In the genomic region with DNA sequence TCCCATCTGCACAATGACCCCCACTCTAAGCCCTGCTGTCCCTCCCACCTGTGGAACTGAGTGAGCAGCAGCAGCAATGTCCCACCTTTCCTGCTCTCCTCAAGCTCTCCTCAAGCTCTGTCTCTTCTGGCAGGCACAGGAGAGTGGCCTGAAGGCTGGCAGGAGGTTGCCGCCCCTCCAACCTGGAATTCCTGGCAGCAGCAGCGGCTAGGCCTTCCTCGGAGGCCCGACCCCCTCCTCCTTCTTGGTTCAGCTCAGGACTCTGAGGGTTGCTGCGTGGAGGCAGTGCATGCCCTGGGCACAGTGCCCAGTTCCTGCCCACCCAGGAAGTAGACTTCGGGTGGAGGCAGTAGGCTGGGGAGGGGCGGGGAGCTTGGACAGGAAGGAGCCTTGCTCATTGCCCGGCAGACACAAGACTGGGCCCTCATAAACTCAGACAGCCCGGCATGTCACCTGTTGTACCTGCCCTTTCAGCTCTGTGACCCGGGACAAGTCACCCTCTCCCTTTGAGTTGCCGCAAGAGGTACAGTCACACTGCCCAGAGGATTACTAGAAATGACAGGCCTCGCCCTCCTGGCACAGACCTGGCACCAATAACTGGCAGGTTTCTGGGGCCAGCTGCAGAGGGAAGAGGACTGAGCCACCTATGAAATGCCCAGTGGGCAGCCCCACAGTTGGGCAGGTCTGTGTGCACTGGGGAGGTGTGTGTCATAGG, we compare ENCODE assay signal across 11 cellular contexts. TPM values are rescaled to one million over a fixed set of nuclear protein-coding genes. Genes with fewer than 3 reads are reported as not detected.
DNase-seq lines count a peak whose midpoint lies in the region; TF ChIP-seq lines count a peak whose summit lies in the region.
"Had no signal": no experiment of that assay in that cellular context is flagged by ENCODE, and none has a peak within 500 bp of the region (broad histone marks: within the 10 kb centered on the region; RNA-seq: fewer than 3 reads in every experiment).

No MANE protein-coding gene starts in this region.

- H3K9me3 ChIP-seq in stomach: no peaks in the 10 kb centered on the region

- H3K27me3 Mint-ChIP-seq in activated naive CD8-positive, alpha-beta T cell treated with anti-CD3 and anti-CD28 coated beads for 36 hours: no peaks in the 10 kb centered on the region
- H3K27me3 Mint-ChIP-seq: memory B cell had no signal

- 21 to 43% (median 22%) methylated on average over 9 to 12 of the region's 12 CpGs for WGBS in stomach, 5 donors

- intact Hi-C loops in stomach (cut with DNase I; ENCODE audit: low total_unique reads): no loop called here

- H3K27me3 ChIP-seq in stomach: no peaks in the 10 kb centered on the region

- H3K27ac Mint-ChIP-seq in activated naive CD8-positive, alpha-beta T cell treated with anti-CD3 and anti-CD28 coated beads for 36 hours: peak overlapping the region; percentile 48
- H3K27ac Mint-ChIP-seq: memory B cell had no signal

- DNase-seq in SHP77 (lab: John Stamatoyannopoulos, UW) (peak; percentile 25 to 30), SHP77 treated with DMSO at 0.1 percent for 48 hours (lab: John Stamatoyannopoulos, UW) (no peak), kidney tubule cell (ENCODE audit: low spot score) (peak; percentile 84), stomach (peak; percentile 83), HPDE6-E6E7 (ENCODE audit: extremely low spot score) (no peak), hepatic stellate cell (ENCODE audit: low spot score) (no peak), GM03348 (ENCODE audit: low spot score) (no peak)
- DNase-seq in activated naive CD8-positive, alpha-beta T cell treated with anti-CD3 and anti-CD28 coated beads for 36 hours: no peak
- DNase-seq: activated CD4-positive, CD25-positive, alpha-beta regulatory T cell treated with anti-CD3 and anti-CD28 coated beads, Interleukin-2, amount 50 U/mL, for 72 hours; NCI-H187 had no signal

- peak overlapping the region in 2 of 4 donors; percentile 15 to 26 for H3K4me3 ChIP-seq in stomach

- H3K4me1 Mint-ChIP-seq in activated naive CD8-positive, alpha-beta T cell treated with anti-CD3 and anti-CD28 coated beads for 36 hours: peaks cover 35% of the 10 kb centered on the region
- H3K4me1 Mint-ChIP-seq: memory B cell had no signal

- H3K27ac ChIP-seq in stomach: peak overlapping the region in 4 of 5 donors; percentile 0 to 79 (median 70)

- no peak for TF ChIP-seq POLR2A in stomach (IDR thresholded peaks at IDR 0.05)

- peaks cover 38 to 87% (median 59%) of the 10 kb centered on the region in 4 donors for H3K4me1 ChIP-seq in stomach

- no peak for TF ChIP-seq CTCF in stomach (IDR thresholded peaks at IDR 0.05)

- H3K36me3 Mint-ChIP-seq in activated naive CD8-positive, alpha-beta T cell treated with anti-CD3 and anti-CD28 coated beads for 36 hours: peaks cover 3% of the 10 kb centered on the region
- H3K36me3 Mint-ChIP-seq: memory B cell had no signal

- no peak overlapping the region for H3K4me3 Mint-ChIP-seq in activated naive CD8-positive, alpha-beta T cell treated with anti-CD3 and anti-CD28 coated beads for 36 hours
- H3K4me3 Mint-ChIP-seq: memory B cell had no signal

- TF ChIP-seq EP300 in stomach (IDR thresholded peaks at IDR 0.05): no peak

- no peaks in the 10 kb centered on the region for H3K36me3 ChIP-seq in stomach

- peaks cover 3% of the 10 kb centered on the region for H3K9me3 Mint-ChIP-seq in activated naive CD8-positive, alpha-beta T cell treated with anti-CD3 and anti-CD28 coated beads for 36 hours
- H3K9me3 Mint-ChIP-seq: memory B cell had no signal

RNA-seq across cellular contexts. Expression of a gene that starts 2.1 kb away (rescaled TPM):
- 1 to 10 TPM; 1.1 to 1.3 TPM for total RNA-seq in activated naive CD8-positive, alpha-beta T cell treated with anti-CD3 and anti-CD28 coated beads for 36 hours
- total RNA-seq in stomach: 100 to 1,000 TPM in 2 of 5 donors, 10 to 100 TPM in 3; 10.5 to 315 (median 46.3) TPM
- 1,000 to 10,000 TPM in 1 of 3 donors, 100 to 1,000 TPM in 1, 10 to 100 TPM in 1; 37.6 to 1,332 (median 307) TPM for polyA plus RNA-seq in stomach

RNA-seq across cellular contexts. Expression of a gene that starts 24.0 kb away (rescaled TPM):
- not detected for total RNA-seq in activated naive CD8-positive, alpha-beta T cell treated with anti-CD3 and anti-CD28 coated beads for 36 hours
- total RNA-seq in stomach: not detected
- polyA plus RNA-seq in stomach: not detected

Comparison
In these comparisons a context has a peak if more than half of its experiments do, and no peak if none do; other contexts are left out.
1. DNase-seq: peak in SHP77 (2 of 2), kidney tubule cell (single experiment) and stomach (single experiment); none in SHP77 treated with DMSO at 0.1 percent for 48 hours (single experiment), activated naive CD8-positive, alpha-beta T cell treated with anti-CD3 and anti-CD28 coated beads for 36 hours (single experiment), HPDE6-E6E7 (single experiment), hepatic stellate cell (single experiment) and GM03348 (single experiment).
2. RNA of a gene that starts 2.1 kb away (total RNA-seq): 10.5 to 315 TPM in stomach; 1.1 to 1.3 TPM in activated naive CD8-positive, alpha-beta T cell treated with anti-CD3 and anti-CD28 coated beads for 36 hours; every median in the first group is over 4 times any median in the second.